In the genomic region with DNA sequence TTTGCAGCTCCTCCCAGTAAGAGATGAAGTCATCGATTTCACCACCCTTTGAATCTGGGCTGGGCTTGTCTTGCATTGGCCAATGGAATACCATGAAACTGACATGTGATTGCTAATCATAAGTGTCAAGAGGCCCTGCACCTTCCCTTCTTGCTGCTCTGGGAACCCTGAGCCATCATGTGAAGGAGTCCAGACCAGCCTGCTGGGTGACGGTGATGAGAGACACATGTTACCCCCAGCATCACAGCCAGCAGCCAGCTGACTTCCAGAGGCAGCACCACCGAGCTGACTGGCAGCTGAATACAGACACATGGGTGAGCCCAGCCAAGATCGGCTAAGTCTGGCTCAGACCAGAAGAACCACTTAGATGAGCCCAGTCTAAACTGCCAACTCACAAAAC, we compare ENCODE assay signal across 15 cellular contexts. TPM values are rescaled to one million over a fixed set of nuclear protein-coding genes. Genes with fewer than 3 reads are reported as not detected.
"Had no signal": no experiment of that assay in that cellular context is flagged by ENCODE, and none has a peak within 500 bp of the region (broad histone marks: within the 10 kb centered on the region; RNA-seq: fewer than 3 reads in every experiment).

No MANE protein-coding gene starts in this region.

- H3K9ac ChIP-seq: neural progenitor cell had no signal

- H2AFZ ChIP-seq: neural progenitor cell had no signal

- H3K4me3 Mint-ChIP-seq: activated naive CD8-positive, alpha-beta T cell treated with anti-CD3 and anti-CD28 coated beads, Interleukin-2, amount 50 U/mL, for 24 hours; activated T-helper 1 cell treated with anti-CD3 and anti-CD28 coated beads, Interleukin-12 subunit alpha, Interleukin-12 subunit beta, Interleukin-2, Interleukin-4 antibody, amounts not matched to agents 30 ng/mL and 10 ng/mL and 1 ng/mL, durations not matched to agents 14 hours and 24 hours and 36 hours; neural progenitor cell; stimulated activated naive CD8-positive, alpha-beta T cell treated with anti-CD3 and anti-CD28 coated beads, Interleukin-15, amount 100 ng/mL, for 72 hours; T-helper 2 cell treated with Interferon-gamma antibody and Interleukin-4, amounts not matched to agents 5 μg/mL and 100 μg/mL, for 36 hours had no signal

- FAIRE-seq: pancreas had no signal

- H3K4me1 ChIP-seq: pancreas had no signal

- ATAC-seq: activated naive CD8-positive, alpha-beta T cell treated with anti-CD3 and anti-CD28 coated beads, Interleukin-2, amount 50 U/mL, for 24 hours; pancreas; stimulated activated naive CD8-positive, alpha-beta T cell treated with anti-CD3 and anti-CD28 coated beads, Interleukin-15, amount 100 ng/mL, for 72 hours had no signal

- H3K36me3 Mint-ChIP-seq: neural progenitor cell had no signal

- H3K36me3 ChIP-seq: neural progenitor cell, pancreas, thoracic aorta had no signal

- H3K27ac ChIP-seq: coronary artery, neural progenitor cell, pancreas, thoracic aorta, VCaP had no signal

- DNase-seq: activated CD4-positive, alpha-beta T cell treated with anti-CD3 and anti-CD28 coated beads for 4 hours; activated naive CD4-positive, alpha-beta T cell; activated naive CD8-positive, alpha-beta T cell treated with anti-CD3 and anti-CD28 coated beads, Interleukin-2, amount 50 U/mL, for 24 hours; effector CD8-positive, alpha-beta T cell; pancreas; stimulated activated CD4-positive, alpha-beta T cell treated with anti-CD3 and anti-CD28 coated beads, Interleukin-15, amount 100 ng/mL, for 24 hours; stimulated activated CD4-positive, alpha-beta T cell treated with anti-CD3 and anti-CD28 coated beads, Interleukin-4, amount 100 ng/mL, for 24 hours; stimulated activated naive CD8-positive, alpha-beta T cell treated with anti-CD3 and anti-CD28 coated beads, Interleukin-15, amount 100 ng/mL, for 72 hours had no signal

- H3K4me2 ChIP-seq: neural progenitor cell had no signal

- H3K27me3 ChIP-seq: neural progenitor cell, pancreas had no signal

- H3K9me3 Mint-ChIP-seq: activated T-helper 1 cell treated with anti-CD3 and anti-CD28 coated beads, Interleukin-12 subunit alpha, Interleukin-12 subunit beta, Interleukin-2, Interleukin-4 antibody, amounts not matched to agents 30 ng/mL and 10 ng/mL and 1 ng/mL, durations not matched to agents 14 hours and 24 hours and 36 hours; T-helper 2 cell treated with Interferon-gamma antibody and Interleukin-4, amounts not matched to agents 5 μg/mL and 100 μg/mL, for 36 hours had no signal

- H3K4me3 ChIP-seq: coronary artery, neural progenitor cell, pancreas, thoracic aorta had no signal

- H3K9me3 ChIP-seq: pancreas, thoracic aorta had no signal

- H3K4me1 Mint-ChIP-seq: activated naive CD8-positive, alpha-beta T cell treated with anti-CD3 and anti-CD28 coated beads, Interleukin-2, amount 50 U/mL, for 24 hours; stimulated activated naive CD8-positive, alpha-beta T cell treated with anti-CD3 and anti-CD28 coated beads, Interleukin-15, amount 100 ng/mL, for 72 hours had no signal

- H3K27ac Mint-ChIP-seq: activated naive CD8-positive, alpha-beta T cell treated with anti-CD3 and anti-CD28 coated beads, Interleukin-2, amount 50 U/mL, for 24 hours; activated T-helper 1 cell treated with anti-CD3 and anti-CD28 coated beads, Interleukin-12 subunit alpha, Interleukin-12 subunit beta, Interleukin-2, Interleukin-4 antibody, amounts not matched to agents 30 ng/mL and 10 ng/mL and 1 ng/mL, durations not matched to agents 14 hours and 24 hours and 36 hours; neural progenitor cell; stimulated activated naive CD8-positive, alpha-beta T cell treated with anti-CD3 and anti-CD28 coated beads, Interleukin-15, amount 100 ng/mL, for 72 hours; T-helper 2 cell treated with Interferon-gamma antibody and Interleukin-4, amounts not matched to agents 5 μg/mL and 100 μg/mL, for 36 hours had no signal

RNA-seq across cellular contexts. Expression of gene CACNG4, which starts 43.5 kb away (rescaled TPM):
- total RNA-seq: activated T-helper 1 cell treated with anti-CD3 and anti-CD28 coated beads, Interleukin-12 subunit alpha, Interleukin-12 subunit beta, Interleukin-2, Interleukin-4 antibody, amounts not matched to agents 30 ng/mL and 10 ng/mL and 1 ng/mL, durations not matched to agents 14 hours and 24 hours and 36 hours; renal cortical epithelial cell; thoracic aorta had no signal
